8 cellular contexts compared by ENCODE assay signal in genomic region chr9:137605146-137606004, GRCh38. TPM values are rescaled to one million over a fixed set of nuclear protein-coding genes. Genes with fewer than 3 reads are reported as not detected.
DNase-seq lines count a peak whose midpoint lies in the region; ATAC-seq and TF ChIP-seq lines count a peak whose summit lies in the region.

Gene ARRDC1, plus strand, starts transcription at chr9:137605686. Its CDS starts 32 bp downstream, at chr9:137605718.

- no peaks in the 10 kb centered on the region for H3K36me3 ChIP-seq in rectal smooth muscle tissue (ENCODE audit: control insufficient read depth, insufficient read depth, low read length)
- no peaks in the 10 kb centered on the region for H3K36me3 ChIP-seq in uterus

- H3K4me3 ChIP-seq in GM12875 (ENCODE audit: low read depth, low read length) (peak within 1 kb of the TSS; percentile 72), rectal smooth muscle tissue (ENCODE audit: low read length) (peak within 1 kb of the TSS; percentile 93), uterus (peak within 1 kb of the TSS; percentile 47 to 81)

- no peak for TF ChIP-seq CTCF in GM12875 (IDR thresholded peaks at IDR 0.05; ENCODE audit: borderline replicate concordance, insufficient read depth, low read depth, low read length)
- no peak for TF ChIP-seq CTCF in uterus (IDR thresholded peaks at IDR 0.05)

- no peaks in the 10 kb centered on the region for H3K27me3 ChIP-seq in rectal smooth muscle tissue (ENCODE audit: control insufficient read depth, insufficient read depth, low read length)
- no peaks in the 10 kb centered on the region for H3K27me3 ChIP-seq in uterus

- peak; percentile 81 for ATAC-seq in HG02759 (IDR thresholded peaks at IDR 0.05; ENCODE audit: unreplicated experiment)

- H3K9me3 ChIP-seq in uterus, result no peaks in the 10 kb centered on the region

- H3K4me1 ChIP-seq in rectal smooth muscle tissue (ENCODE audit: control insufficient read depth, insufficient read depth, low read length), result peaks cover 5% of the 10 kb centered on the region
- H3K4me1 ChIP-seq in uterus, result peaks cover 0 to 21% of the 10 kb centered on the region in 2 donors

- H3K27ac ChIP-seq in angular gyrus (ENCODE audit: low read depth, low read length) (peak within 1 kb of the TSS; percentile 78), rectal smooth muscle tissue (ENCODE audit: low read depth, low read length) (peak within 1 kb of the TSS; percentile 61), uterus (peak within 1 kb of the TSS; percentile 15 to 66)

- peak; percentile 11 to 71 for TF ChIP-seq POLR2A in uterus (IDR thresholded peaks at IDR 0.05)

- intact Hi-C loops in T-helper 2 cell treated with Interferon-gamma antibody and Interleukin-4, amounts not matched to agents 100 ng/mL and 5 ng/mL, for 36 hours (cut with micrococcal nuclease), result loop anchor here (1.0 to 5.0 kb wide), 7 partner anchors 13 to 813 kb away; partner anchors contain the start of genes DPH7, EXD3, MRPL41 and NOXA1
- intact Hi-C loops in uterus (cut with DNase I; ENCODE audit: low total_unique reads), result no loop called here

- DNase-seq in NCI-H146 (lab: John Stamatoyannopoulos, UW) (peak; percentile 86), hepatic stellate cell (ENCODE audit: low spot score) (peak; percentile 93), uterus (peak; percentile 90 to 92)

- peak within 1 kb of the TSS; percentile 73 for H3K9ac ChIP-seq in rectal smooth muscle tissue (ENCODE audit: low read length)

RNA-seq across cellular contexts. Expression of gene ARRDC1, which starts in this region (rescaled TPM):
- 67.4 and 72.5 TPM in 2 replicates for total RNA-seq in T-helper 2 cell treated with Interferon-gamma antibody and Interleukin-4, amounts not matched to agents 100 ng/mL and 5 ng/mL, for 36 hours
- total RNA-seq in uterus, result 10 to 100 TPM; 10.3 to 25.1 (median 21.3) TPM

Comparison
In these comparisons a context has a peak if more than half of its experiments do, and no peak if none do; other contexts are left out.
1. Peak in every context shown above with its lines: DNase-seq, ATAC-seq, H3K4me3 ChIP-seq and H3K27ac ChIP-seq.